ENCODE assay signal across 25 cellular contexts in genomic region chr14:41235466-41235865, GRCh38.
"Had no signal": no experiment of that assay in that cellular context is flagged by ENCODE, and none has a peak within 500 bp of the region (broad histone marks: within the 10 kb centered on the region; RNA-seq: fewer than 3 reads in every experiment).

No MANE protein-coding gene starts in this region.

- H3K4me1 ChIP-seq: colonic mucosa, esophagus squamous epithelium, heart right ventricle, lower lobe of right lung, right atrium auricular region, spleen, suprapubic skin, tibial artery, upper lobe of right lung had no signal

- H3K9me3 ChIP-seq: colonic mucosa, lower lobe of right lung, right atrium auricular region, suprapubic skin, tibial artery, upper lobe of right lung had no signal

- H3K27ac ChIP-seq: colonic mucosa, epithelial cell of prostate, esophagus squamous epithelium, heart right ventricle, lower lobe of right lung, right atrium auricular region, spleen, suprapubic skin, tibial artery, upper lobe of right lung had no signal

- H3K27me3 ChIP-seq: colonic mucosa, esophagus squamous epithelium, heart right ventricle, right atrium auricular region, spleen, suprapubic skin, tibial artery, upper lobe of right lung had no signal

- DNase-seq: activated CD4-positive, alpha-beta memory T cell treated with anti-CD3 and anti-CD28 coated beads for 36 hours; activated CD4-positive, alpha-beta T cell treated with anti-CD3 and anti-CD28 coated beads, Interleukin-2, amount 10 ng/mL, durations not matched to agents 24 days and 14 days; activated CD4-positive, CD25-positive, alpha-beta regulatory T cell treated with anti-CD3 and anti-CD28 coated beads, Interleukin-2, amount 50 U/mL, for 72 hours; activated CD8-positive, alpha-beta memory T cell treated with anti-CD3 and anti-CD28 coated beads, Interleukin-2, amount 50 U/mL, for 4 hours; activated gamma-delta T cell; activated naive CD4-positive, alpha-beta T cell treated with anti-CD3 and anti-CD28 coated beads, Interleukin-2, amount 50 U/mL, for 16 hours; activated T-cell treated with anti-CD3 and anti-CD28 coated beads, Interleukin-2, amount 50 U/mL, for 24 hours; amniotic stem cell; colonic mucosa; effector CD8-positive, alpha-beta T cell; esophagus squamous epithelium; foreskin melanocyte; heart right ventricle; lower lobe of right lung; mesenchymal stem cell; mucosa of descending colon; spleen; stimulated activated naive CD4-positive, alpha-beta T cell; T-helper 9 cell; tibial artery; upper lobe of right lung had no signal

- H3K4me3 ChIP-seq: colonic mucosa, esophagus squamous epithelium, heart right ventricle, lower lobe of right lung, mucosa of descending colon, right atrium auricular region, spleen, suprapubic skin, tibial artery, upper lobe of right lung had no signal

- ATAC-seq: heart right ventricle; lower lobe of right lung; mucosa of descending colon; natural killer cell treated with Interleukin-12 subunit alpha and Interleukin-12 subunit beta and Interleukin-15 and Interleukin-18, amount 100 ng/mL, for 72 hours; upper lobe of right lung had no signal

- H3K36me3 ChIP-seq: colonic mucosa, esophagus squamous epithelium, heart right ventricle, lower lobe of right lung, right atrium auricular region, spleen, suprapubic skin, tibial artery, upper lobe of right lung had no signal
